Comparison of ENCODE assay signal across 21 cellular contexts in genomic region chr22:40519948-40520331, GRCh38.
A peak's percentile ranks its signal among the peaks of the same experiment; 100 is the strongest.
DNase-seq lines count a peak whose midpoint lies in the region; ATAC-seq and TF ChIP-seq lines count a peak whose summit lies in the region.
"Had no signal": no experiment of that assay in that cellular context is flagged by ENCODE, and none has a peak within 500 bp of the region (broad histone marks: within the 10 kb centered on the region; RNA-seq: fewer than 3 reads in every experiment).

No MANE protein-coding gene starts in this region.

- no peak for ATAC-seq in central memory CD8-positive, alpha-beta T cell (replicated peaks; ENCODE audit: extremely low read depth, poor library complexity, severe bottlenecking)
- peak; percentile 22 for ATAC-seq in naive thymus-derived CD4-positive, alpha-beta T cell
- ATAC-seq in GM21515 (IDR thresholded peaks at IDR 0.05; ENCODE audit: unreplicated experiment): no peak
- ATAC-seq: HCT116, PC-3 had no signal

- H3K4me3 Mint-ChIP-seq in activated CD4-positive, alpha-beta T cell treated with anti-CD3 and anti-CD28 coated beads, Interleukin-2, amount 10 ng/mL, durations not matched to agents 7 days and 5 days: no peak overlapping the region
- no peak overlapping the region; the same call in 1 of the 2 replicates for H3K4me3 Mint-ChIP-seq in HFFc6
- no peak overlapping the region for H3K4me3 Mint-ChIP-seq in central memory CD8-positive, alpha-beta T cell
- H3K4me3 Mint-ChIP-seq in naive thymus-derived CD4-positive, alpha-beta T cell: peak overlapping the region in 7 of 10 donors; percentile 17 to 88 (median 57)
- H3K4me3 Mint-ChIP-seq: activated B cell treated with CpG ODN at 0.5 μM for 24 hours had no signal

- H3K27me3 ChIP-seq in naive thymus-derived CD4-positive, alpha-beta T cell (ENCODE audit: control insufficient read depth in 2 of 2, insufficient read depth in 2 of 2, low read length in 2 of 2): no peaks in the 10 kb centered on the region
- H3K27me3 ChIP-seq: body of pancreas, SJSA1, vagina had no signal

- no peaks in the 10 kb centered on the region for H3K9me3 ChIP-seq in naive thymus-derived CD4-positive, alpha-beta T cell (ENCODE audit: control insufficient read depth in 2 of 3, low read length in 3 of 3)
- H3K9me3 ChIP-seq: body of pancreas, SJSA1, vagina had no signal

- CTCF ChIA-PET in activated CD4-positive, alpha-beta T cell treated with anti-CD3 and anti-CD28 coated beads, Interleukin-2, amount 10 ng/mL, durations not matched to agents 7 days and 5 days (lab: Charles Lee): interaction anchor here (0.7 to 1.5 kb wide), 2 partner anchors 10 to 428 kb away, joined by 3 read pairs; no protein-coding TSS in a partner anchor
- CTCF ChIA-PET in naive thymus-derived CD4-positive, alpha-beta T cell (lab: Charles Lee): interaction anchor here (1.7 kb wide), 1 partner anchor 126 kb away, joined by 5 read pairs; no protein-coding TSS in a partner anchor

- H3K4me1 ChIP-seq in naive thymus-derived CD4-positive, alpha-beta T cell (ENCODE audit: control insufficient read depth in 2 of 2, insufficient read depth in 2 of 2, low read length in 2 of 2): peaks cover 10 to 18% of the 10 kb centered on the region in 2 donors
- H3K4me1 ChIP-seq: vagina had no signal

- H3K9me3 Mint-ChIP-seq in activated CD4-positive, alpha-beta T cell treated with anti-CD3 and anti-CD28 coated beads, Interleukin-2, amount 10 ng/mL, durations not matched to agents 7 days and 5 days: no peaks in the 10 kb centered on the region
- H3K9me3 Mint-ChIP-seq in HFFc6: no peaks in the 10 kb centered on the region
- H3K9me3 Mint-ChIP-seq in central memory CD8-positive, alpha-beta T cell: no peaks in the 10 kb centered on the region
- peaks cover 0 to 2% (median 0%) of the 10 kb centered on the region in 11 donors for H3K9me3 Mint-ChIP-seq in naive thymus-derived CD4-positive, alpha-beta T cell
- H3K9me3 Mint-ChIP-seq: activated B cell treated with CpG ODN at 0.5 μM for 24 hours had no signal

- POLR2A ChIA-PET in activated CD4-positive, alpha-beta T cell treated with anti-CD3 and anti-CD28 coated beads, Interleukin-2, amount 10 ng/mL, durations not matched to agents 7 days and 5 days (lab: Charles Lee): no interaction called here
- POLR2A ChIA-PET in naive thymus-derived CD4-positive, alpha-beta T cell (lab: Charles Lee): interaction anchor here (0.6 to 2.1 kb wide), 4 partner anchors 9 to 126 kb away, joined by 3 to 10 read pairs (median 4); partner anchors contain the start of gene MRTFA

- peaks cover 26% of the 10 kb centered on the region for H3K36me3 Mint-ChIP-seq in activated CD4-positive, alpha-beta T cell treated with anti-CD3 and anti-CD28 coated beads, Interleukin-2, amount 10 ng/mL, durations not matched to agents 7 days and 5 days (ENCODE audit: low read depth)
- peaks cover 6% of the 10 kb centered on the region; the same call in 1 of the 2 replicates for H3K36me3 Mint-ChIP-seq in HFFc6 (ENCODE audit: low read depth)
- H3K36me3 Mint-ChIP-seq in central memory CD8-positive, alpha-beta T cell (ENCODE audit: insufficient read depth): peaks cover 3% of the 10 kb centered on the region
- peaks cover 0 to 22% (median 8%) of the 10 kb centered on the region in 5 donors for H3K36me3 Mint-ChIP-seq in naive thymus-derived CD4-positive, alpha-beta T cell

- no peak for TF ChIP-seq CTCF in HFFc6 (IDR thresholded peaks at IDR 0.05)

- H3K27ac ChIP-seq in naive thymus-derived CD4-positive, alpha-beta T cell (ENCODE audit: low read depth, low read length): peak overlapping the region; percentile 61
- H3K27ac ChIP-seq: BLaER1 treated with 17β-estradiol and CSF1 and Interleukin-3, amounts not matched to agents 10 nM and 100 nM; SJSA1; vagina had no signal

- H3K36me3 ChIP-seq in naive thymus-derived CD4-positive, alpha-beta T cell (ENCODE audit: control insufficient read depth in 2 of 3, insufficient read depth in 3 of 3, low read length in 3 of 3): no peaks in the 10 kb centered on the region

- peaks cover 38% of the 10 kb centered on the region for H3K4me1 Mint-ChIP-seq in activated CD4-positive, alpha-beta T cell treated with anti-CD3 and anti-CD28 coated beads, Interleukin-2, amount 10 ng/mL, durations not matched to agents 7 days and 5 days
- H3K4me1 Mint-ChIP-seq in HFFc6 (ENCODE audit: low read depth): peaks cover 40% of the 10 kb centered on the region
- peaks cover 22% of the 10 kb centered on the region for H3K4me1 Mint-ChIP-seq in central memory CD8-positive, alpha-beta T cell
- peaks cover 23 to 56% (median 44%) of the 10 kb centered on the region in 7 donors for H3K4me1 Mint-ChIP-seq in naive thymus-derived CD4-positive, alpha-beta T cell

- H3K27me3 Mint-ChIP-seq in activated CD4-positive, alpha-beta T cell treated with anti-CD3 and anti-CD28 coated beads, Interleukin-2, amount 10 ng/mL, durations not matched to agents 7 days and 5 days: no peaks in the 10 kb centered on the region
- H3K27me3 Mint-ChIP-seq in HFFc6 (ENCODE audit: insufficient read depth): peaks cover 2% of the 10 kb centered on the region; the same call in 1 of the 2 replicates
- H3K27me3 Mint-ChIP-seq in central memory CD8-positive, alpha-beta T cell: no peaks in the 10 kb centered on the region
- H3K27me3 Mint-ChIP-seq in naive thymus-derived CD4-positive, alpha-beta T cell: no peaks in the 10 kb centered on the region
- H3K27me3 Mint-ChIP-seq: activated B cell treated with CpG ODN at 0.5 μM for 24 hours had no signal

- H3K4me3 ChIP-seq in naive thymus-derived CD4-positive, alpha-beta T cell (ENCODE audit: low read length): no peak overlapping the region
- H3K4me3 ChIP-seq: BLaER1 treated with 17β-estradiol and CSF1 and Interleukin-3, amounts not matched to agents 10 nM and 100 nM; body of pancreas; SJSA1; vagina had no signal

- intact Hi-C loops in naive thymus-derived CD4-positive, alpha-beta T cell (cut with micrococcal nuclease): loop anchor here (2.0 kb wide), 2 partner anchors 17 to 117 kb away; partner anchors contain the start of gene MRTFA (in 1 of the 2)

- H3K27ac Mint-ChIP-seq in activated CD4-positive, alpha-beta T cell treated with anti-CD3 and anti-CD28 coated beads, Interleukin-2, amount 10 ng/mL, durations not matched to agents 7 days and 5 days: peak overlapping the region; percentile 64
- H3K27ac Mint-ChIP-seq in HFFc6: peak overlapping the region; percentile 8; the same call in 1 of the 2 replicates
- peak overlapping the region; percentile 86 for H3K27ac Mint-ChIP-seq in central memory CD8-positive, alpha-beta T cell (ENCODE audit: low read depth)
- H3K27ac Mint-ChIP-seq in naive thymus-derived CD4-positive, alpha-beta T cell: peak overlapping the region in 8 of 9 donors; percentile 71 to 98 (median 92)

- no peak for DNase-seq in activated CD4-positive, alpha-beta T cell treated with anti-CD3 and anti-CD28 coated beads, Interleukin-2, amount 10 ng/mL, durations not matched to agents 7 days and 5 days
- no peak for DNase-seq in activated CD4-positive, alpha-beta T cell treated with anti-CD3 and anti-CD28 coated beads, Interleukin-2, amount 50 U/mL, for 1 hour
- DNase-seq in HFFc6 (no peak), NCI-H2171 treated with DMSO at 0.1 percent for 48 hours (lab: John Stamatoyannopoulos, UW) (no peak), NCI-H146 treated with DMSO at 0.1 percent for 48 hours (lab: John Stamatoyannopoulos, UW; ENCODE audit: unreplicated experiment) (no peak)
- no peak for DNase-seq in central memory CD8-positive, alpha-beta T cell (ENCODE audit: low spot score in 2 of 2)
- no peak for DNase-seq in naive thymus-derived CD4-positive, alpha-beta T cell
- DNase-seq: activated B cell treated with CpG ODN at 0.5 μM for 24 hours; activated gamma-delta T cell treated with Interleukin-2 at 50 U/mL for 16 hours; body of pancreas; DMS153; hippocampal formation; NCI-H1436 treated with DMSO at 0.1 percent for 48 hours; NCI-H748 treated with DMSO at 0.1 percent for 48 hours; PC-3; stimulated activated CD4-positive, alpha-beta T cell treated with anti-CD3 and anti-CD28 coated beads, Interleukin-2, amount 100 ng/mL, for 48 hours had no signal

Comparison
In these comparisons a context has a peak if more than half of its experiments do, and no peak if none do; other contexts are left out.
1. H3K27ac Mint-ChIP-seq: peak in every context shown above with its lines; median percentile 92 in naive thymus-derived CD4-positive, alpha-beta T cell; 86 in central memory CD8-positive, alpha-beta T cell; 64 in activated CD4-positive, alpha-beta T cell treated with anti-CD3 and anti-CD28 coated beads, Interleukin-2, amount 10 ng/mL, durations not matched to agents 7 days and 5 days; 8 in HFFc6.
2. H3K4me3 Mint-ChIP-seq: peak in naive thymus-derived CD4-positive, alpha-beta T cell (7 of 10); none in activated CD4-positive, alpha-beta T cell treated with anti-CD3 and anti-CD28 coated beads, Interleukin-2, amount 10 ng/mL, durations not matched to agents 7 days and 5 days (single experiment), HFFc6 (single experiment) and central memory CD8-positive, alpha-beta T cell (single experiment).